In the genomic region with DNA sequence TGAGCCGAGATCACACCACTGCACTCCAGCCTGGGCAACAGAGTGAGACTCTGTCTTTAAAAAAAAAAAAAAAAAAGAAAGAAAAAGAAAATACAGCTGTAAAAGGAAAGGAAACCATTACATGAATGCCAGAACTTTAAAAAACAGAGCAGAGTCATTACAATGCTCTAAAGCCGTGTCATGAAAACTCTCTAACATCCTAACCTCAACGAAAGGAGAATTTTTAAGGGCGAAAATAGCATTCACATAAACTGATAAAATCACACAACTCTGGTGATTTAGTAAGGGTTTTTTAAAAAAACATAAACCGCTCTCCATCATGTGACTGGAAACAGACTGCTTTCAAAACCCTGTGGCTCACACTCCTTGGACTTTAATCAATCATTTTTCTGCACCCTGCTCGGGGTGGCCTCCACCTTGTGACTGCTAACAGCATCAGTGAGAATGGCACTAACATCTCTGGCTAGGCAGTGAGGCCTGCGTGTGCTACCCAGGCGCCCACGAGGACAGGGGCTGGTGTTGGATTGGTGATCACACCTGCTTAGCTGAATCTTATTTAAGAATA, we compare ENCODE assay signal across 19 cellular contexts. TPM values are rescaled to one million over a fixed set of nuclear protein-coding genes. Genes with fewer than 3 reads are reported as not detected.
DNase-seq lines count a peak whose midpoint lies in the region; ATAC-seq, FAIRE-seq and TF ChIP-seq lines count a peak whose summit lies in the region.
"Had no signal": no experiment of that assay in that cellular context is flagged by ENCODE, and none has a peak within 500 bp of the region (broad histone marks: within the 10 kb centered on the region; RNA-seq: fewer than 3 reads in every experiment).

No MANE protein-coding gene starts in this region.

- H3K4me3 Mint-ChIP-seq in activated CD8-positive, alpha-beta T cell treated with anti-CD3 and anti-CD28 coated beads for 36 hours = peak overlapping the region; percentile 20
- peak overlapping the region; percentile 66 to 84 (median 72) for H3K4me3 Mint-ChIP-seq in immature natural killer cell
- peak overlapping the region; percentile 27 to 62 for H3K4me3 Mint-ChIP-seq in stimulated activated naive CD8-positive, alpha-beta T cell treated with anti-CD3 and anti-CD28 coated beads, Interleukin-15, amount 100 ng/mL, for 72 hours
- H3K4me3 Mint-ChIP-seq: brain; dendritic cell treated with granulocyte-macrophage colony-stimulating factor and Interleukin-4, amounts not matched to agents 40 ng/mL and 50 ng/mL, for 4 days had no signal

- H3K27me3 Mint-ChIP-seq in activated CD8-positive, alpha-beta T cell treated with anti-CD3 and anti-CD28 coated beads for 36 hours = no peaks in the 10 kb centered on the region
- H3K27me3 Mint-ChIP-seq in immature natural killer cell (ENCODE audit: low read depth in 3 of 3) = peaks cover 3 to 8% (median 4%) of the 10 kb centered on the region in 3 donors
- no peaks in the 10 kb centered on the region for H3K27me3 Mint-ChIP-seq in stimulated activated naive CD8-positive, alpha-beta T cell treated with anti-CD3 and anti-CD28 coated beads, Interleukin-15, amount 100 ng/mL, for 72 hours
- H3K27me3 Mint-ChIP-seq: brain; dendritic cell treated with granulocyte-macrophage colony-stimulating factor and Interleukin-4, amounts not matched to agents 40 ng/mL and 50 ng/mL, for 4 days had no signal

- POLR2A ChIA-PET in activated CD8-positive, alpha-beta T cell treated with anti-CD3 and anti-CD28 coated beads for 36 hours (lab: Charles Lee) = interaction anchor here (1.1 to 7.0 kb wide), 4 partner anchors 9 to 1805 kb away, joined by 3 to 62 read pairs (median 6); partner anchors contain the start of gene DOCK10

- no peaks in the 10 kb centered on the region for H3K36me3 ChIP-seq in small intestine (ENCODE audit: control insufficient read depth in 2 of 2, insufficient read depth in 2 of 2, low read length in 2 of 2)
- H3K36me3 ChIP-seq: left ventricle myocardium inferior, SJCRH30 had no signal

- H3K27ac Mint-ChIP-seq in activated CD8-positive, alpha-beta T cell treated with anti-CD3 and anti-CD28 coated beads for 36 hours = peak overlapping the region; percentile 90
- peak overlapping the region; percentile 85 to 98 (median 92) for H3K27ac Mint-ChIP-seq in immature natural killer cell
- H3K27ac Mint-ChIP-seq in stimulated activated naive CD8-positive, alpha-beta T cell treated with anti-CD3 and anti-CD28 coated beads, Interleukin-15, amount 100 ng/mL, for 72 hours = peak overlapping the region in 1 of 2 donors; percentile 87
- H3K27ac Mint-ChIP-seq: brain; dendritic cell treated with granulocyte-macrophage colony-stimulating factor and Interleukin-4, amounts not matched to agents 40 ng/mL and 50 ng/mL, for 4 days had no signal

- TF ChIP-seq CTCF in activated CD8-positive, alpha-beta T cell treated with anti-CD3 and anti-CD28 coated beads for 36 hours (IDR thresholded peaks at IDR 0.05) = no peak
- no peak for TF ChIP-seq CTCF in GM13977 (IDR thresholded peaks at IDR 0.05; ENCODE audit: extremely low read depth, insufficient read depth, missing control alignments)

- no peak for FAIRE-seq in small intestine (lab: Jason Lieb, UNC)
- FAIRE-seq: urothelium cell line had no signal

- H3K27me3 ChIP-seq in small intestine (ENCODE audit: control insufficient read depth in 2 of 2, insufficient read depth in 2 of 2, low read length in 2 of 2) = no peaks in the 10 kb centered on the region
- H3K27me3 ChIP-seq: SJCRH30 had no signal

- peak; percentile 45 for ATAC-seq in activated CD8-positive, alpha-beta T cell treated with anti-CD3 and anti-CD28 coated beads for 36 hours
- peak; percentile 61 for ATAC-seq in stimulated activated naive CD8-positive, alpha-beta T cell treated with anti-CD3 and anti-CD28 coated beads, Interleukin-15, amount 100 ng/mL, for 72 hours
- ATAC-seq in HG02938 (IDR thresholded peaks at IDR 0.05; ENCODE audit: unreplicated experiment) = no peak

- peaks cover 64% of the 10 kb centered on the region for H3K36me3 Mint-ChIP-seq in activated CD8-positive, alpha-beta T cell treated with anti-CD3 and anti-CD28 coated beads for 36 hours (ENCODE audit: low read depth)
- peaks cover 0 to 14% (median 5%) of the 10 kb centered on the region in 3 donors for H3K36me3 Mint-ChIP-seq in immature natural killer cell
- H3K36me3 Mint-ChIP-seq: brain had no signal

- CTCF ChIA-PET in activated CD8-positive, alpha-beta T cell treated with anti-CD3 and anti-CD28 coated beads for 36 hours (lab: Charles Lee) = interaction anchor here (0.8 to 1.4 kb wide), 6 partner anchors 10 to 88 kb away, joined by 3 read pairs; no protein-coding TSS in a partner anchor

- no peak overlapping the region for H3K27ac ChIP-seq in small intestine (ENCODE audit: low read depth in 1 of 2, low read length in 1 of 2)
- H3K27ac ChIP-seq: left ventricle myocardium inferior, SJCRH30 had no signal

- peaks cover 7% of the 10 kb centered on the region for H3K9me3 Mint-ChIP-seq in activated CD8-positive, alpha-beta T cell treated with anti-CD3 and anti-CD28 coated beads for 36 hours
- no peaks in the 10 kb centered on the region for H3K9me3 Mint-ChIP-seq in immature natural killer cell
- H3K9me3 Mint-ChIP-seq in stimulated activated naive CD8-positive, alpha-beta T cell treated with anti-CD3 and anti-CD28 coated beads, Interleukin-15, amount 100 ng/mL, for 72 hours = peaks cover 0 to 3% of the 10 kb centered on the region in 2 donors
- H3K9me3 Mint-ChIP-seq: brain; dendritic cell treated with granulocyte-macrophage colony-stimulating factor and Interleukin-4, amounts not matched to agents 40 ng/mL and 50 ng/mL, for 4 days had no signal

- no peaks in the 10 kb centered on the region for H3K9me3 ChIP-seq in small intestine (ENCODE audit: control insufficient read depth, low read depth)
- H3K9me3 ChIP-seq: left ventricle myocardium inferior, SJCRH30 had no signal

- peaks cover 80% of the 10 kb centered on the region for H3K4me1 Mint-ChIP-seq in activated CD8-positive, alpha-beta T cell treated with anti-CD3 and anti-CD28 coated beads for 36 hours (ENCODE audit: low read depth)
- peaks cover 81 to 99% of the 10 kb centered on the region in 2 donors for H3K4me1 Mint-ChIP-seq in immature natural killer cell
- H3K4me1 Mint-ChIP-seq in stimulated activated naive CD8-positive, alpha-beta T cell treated with anti-CD3 and anti-CD28 coated beads, Interleukin-15, amount 100 ng/mL, for 72 hours = peaks cover 80% of the 10 kb centered on the region

- peaks cover 0 to 3% of the 10 kb centered on the region in 2 donors for H3K4me1 ChIP-seq in small intestine (ENCODE audit: control insufficient read depth in 2 of 2, insufficient read depth in 1 of 2, low read depth in 1 of 2, low read length in 1 of 2)
- H3K4me1 ChIP-seq: left ventricle myocardium inferior, SJCRH30 had no signal

- WGBS in small intestine, 3 donors = 76 to 85% (median 82%) methylated on average over 9 of the region's 9 CpGs

- H3K4me3 ChIP-seq in small intestine (ENCODE audit: low read depth in 1 of 2, low read length in 2 of 2) = no peak overlapping the region
- H3K4me3 ChIP-seq: left ventricle myocardium inferior, SJCRH30 had no signal

- DNase-seq in activated effector memory CD4-positive, alpha-beta T cell treated with anti-CD3 and anti-CD28 coated beads, Interleukin-2, amount 50 U/mL, for 16 hours = peak; percentile 69
- no peak for DNase-seq in activated effector memory CD4-positive, alpha-beta T cell treated with Interleukin-2 at 50 U/mL for 16 hours
- DNase-seq in activated CD8-positive, alpha-beta T cell treated with anti-CD3 and anti-CD28 coated beads for 36 hours = peak; percentile 52
- peak; percentile 70 to 75 (median 72) for DNase-seq in immature natural killer cell
- peak in 1 of 2 donors; percentile 35 for DNase-seq in stimulated activated naive CD8-positive, alpha-beta T cell treated with anti-CD3 and anti-CD28 coated beads, Interleukin-15, amount 100 ng/mL, for 72 hours
- DNase-seq in small intestine = no peak
- no peak for DNase-seq in GM13977 (ENCODE audit: low spot score)
- DNase-seq: activated gamma-delta T cell treated with Interleukin-2 at 50 U/mL for 16 hours, EL, left ventricle myocardium inferior, NCI-H1417 treated with DMSO at 0.1 percent for 48 hours, NCI-H2171, NCI-H748 treated with DMSO at 0.1 percent for 48 hours, SJCRH30, T-helper 9 cell had no signal

- intact Hi-C loops in activated CD8-positive, alpha-beta T cell treated with anti-CD3 and anti-CD28 coated beads for 36 hours (cut with micrococcal nuclease) = no loop called here

- in situ Hi-C loops in GM13977 (cut with MboI; ENCODE audit: low pct_unique_long_range_greater_than_20kb, low sequenced_read_pairs, unreplicated experiment) = no loop called here

RNA-seq across cellular contexts. Expression of gene DOCK10, which starts 12.1 kb away (rescaled TPM):
- 100 to 1,000 TPM; 191 to 198 TPM for total RNA-seq in activated CD8-positive, alpha-beta T cell treated with anti-CD3 and anti-CD28 coated beads for 36 hours
- 10 to 100 TPM; 10.2 to 61.9 (median 22.9) TPM for polyA plus RNA-seq in immature natural killer cell
- polyA plus RNA-seq in small intestine = 1 to 10 TPM; 2.3 to 4.3 (median 2.7) TPM

Comparison
In these comparisons a context has a peak if more than half of its experiments do, and no peak if none do; other contexts are left out.
1. DNase-seq: peak in activated effector memory CD4-positive, alpha-beta T cell treated with anti-CD3 and anti-CD28 coated beads, Interleukin-2, amount 50 U/mL, for 16 hours (single experiment), activated CD8-positive, alpha-beta T cell treated with anti-CD3 and anti-CD28 coated beads for 36 hours (single experiment) and immature natural killer cell (3 of 3); none in activated effector memory CD4-positive, alpha-beta T cell treated with Interleukin-2 at 50 U/mL for 16 hours (single experiment), small intestine (single experiment) and GM13977 (single experiment).
2. H3K4me3 Mint-ChIP-seq: peak in every context shown above with its lines; median percentile 72 in immature natural killer cell; 44 in stimulated activated naive CD8-positive, alpha-beta T cell treated with anti-CD3 and anti-CD28 coated beads, Interleukin-15, amount 100 ng/mL, for 72 hours; 20 in activated CD8-positive, alpha-beta T cell treated with anti-CD3 and anti-CD28 coated beads for 36 hours.